In genomic region chr3:46990573-46991374, GRCh38 we compare ENCODE assay signal across 10 cellular contexts. TPM values are rescaled to one million over a fixed set of nuclear protein-coding genes. Genes with fewer than 3 reads are reported as not detected.
DNase-seq lines count a peak whose midpoint lies in the region; ATAC-seq and TF ChIP-seq lines count a peak whose summit lies in the region.
"Had no signal": no experiment of that assay in that cellular context is flagged by ENCODE, and none has a peak within 500 bp of the region (broad histone marks: within the 10 kb centered on the region; RNA-seq: fewer than 3 reads in every experiment).

No MANE protein-coding gene starts in this region.

- TF ChIP-seq POLR2A in Peyer's patch (IDR thresholded peaks at IDR 0.05): no peak

- H3K4me3 Mint-ChIP-seq in naive thymus-derived CD4-positive, alpha-beta T cell: no peak overlapping the region
- H3K4me3 Mint-ChIP-seq: GM23338 had no signal

- CTCF ChIA-PET in GM10248 (lab: Yijun Ruan, JAX): interaction anchor here (1.5 kb wide), 1 partner anchor 67 kb away, joined by 4 read pairs; no protein-coding TSS in a partner anchor
- CTCF ChIA-PET in naive thymus-derived CD4-positive, alpha-beta T cell (lab: Charles Lee): interaction anchor here (0.6 to 1.7 kb wide), 2 partner anchors 12 to 96 kb away, joined by 3 to 4 read pairs; no protein-coding TSS in a partner anchor

- H3K4me3 ChIP-seq in Peyer's patch (no peak overlapping the region), WERI-Rb-1 (ENCODE audit: low read depth, low read length) (no peak overlapping the region)
- no peak overlapping the region for H3K4me3 ChIP-seq in naive thymus-derived CD4-positive, alpha-beta T cell (ENCODE audit: low read length)
- H3K4me3 ChIP-seq: GM23338, prostate gland had no signal

- POLR2A ChIA-PET in GM10248 (lab: Yijun Ruan, JAX): no interaction called here
- POLR2A ChIA-PET in naive thymus-derived CD4-positive, alpha-beta T cell (lab: Charles Lee): no interaction called here

- peaks cover 0 to 33% (median 20%) of the 10 kb centered on the region in 4 donors for H3K4me1 ChIP-seq in Peyer's patch
- peaks cover 36 to 38% of the 10 kb centered on the region in 2 donors for H3K4me1 ChIP-seq in naive thymus-derived CD4-positive, alpha-beta T cell (ENCODE audit: control insufficient read depth in 2 of 2, insufficient read depth in 2 of 2, low read length in 2 of 2)
- H3K4me1 ChIP-seq: prostate gland had no signal

- peak overlapping the region in 1 of 4 donors; percentile 47 for H3K27ac ChIP-seq in Peyer's patch
- no peak overlapping the region for H3K27ac ChIP-seq in naive thymus-derived CD4-positive, alpha-beta T cell (ENCODE audit: low read depth, low read length)
- H3K27ac ChIP-seq in WERI-Rb-1: no peak overlapping the region
- H3K27ac ChIP-seq: prostate gland had no signal

- H3K36me3 ChIP-seq in Peyer's patch (peaks cover 0 to 44% (median 0%) of the 10 kb centered on the region in 3 donors), WERI-Rb-1 (peaks cover 24% of the 10 kb centered on the region)
- H3K36me3 ChIP-seq in naive thymus-derived CD4-positive, alpha-beta T cell (ENCODE audit: control insufficient read depth in 2 of 3, insufficient read depth in 3 of 3, low read length in 3 of 3): peaks cover 0 to 11% (median 0%) of the 10 kb centered on the region in 3 experiments
- H3K36me3 ChIP-seq: prostate gland had no signal

- DNase-seq in GM10248 (ENCODE audit: extremely low spot score): peak; percentile 57
- peak in 2 of 3 donors; percentile 45 to 61 for DNase-seq in Peyer's patch
- DNase-seq in naive thymus-derived CD4-positive, alpha-beta T cell: no peak
- no peak for DNase-seq in WERI-Rb-1
- no peak for DNase-seq in DMS 273 (lab: John Stamatoyannopoulos, UW; ENCODE audit: unreplicated experiment)
- DNase-seq in 8988T: no peak
- DNase-seq in HUDEP-2 (lab: John Stamatoyannopoulos, UW; ENCODE audit: unreplicated experiment in 76 of 76): no peak

- no peaks in the 10 kb centered on the region for H3K27me3 Mint-ChIP-seq in naive thymus-derived CD4-positive, alpha-beta T cell

- H3K27me3 ChIP-seq in Peyer's patch: no peaks in the 10 kb centered on the region
- H3K27me3 ChIP-seq in naive thymus-derived CD4-positive, alpha-beta T cell (ENCODE audit: control insufficient read depth in 2 of 2, insufficient read depth in 2 of 2, low read length in 2 of 2): no peaks in the 10 kb centered on the region
- H3K27me3 ChIP-seq in WERI-Rb-1 (ENCODE audit: insufficient read depth, low read depth, severe bottlenecking): no peaks in the 10 kb centered on the region

- peak; percentile 36 for ATAC-seq in GM19452 (IDR thresholded peaks at IDR 0.05; ENCODE audit: unreplicated experiment)
- no peak for ATAC-seq in naive thymus-derived CD4-positive, alpha-beta T cell
- ATAC-seq: GM23338 had no signal

- no peaks in the 10 kb centered on the region for H3K9me3 Mint-ChIP-seq in naive thymus-derived CD4-positive, alpha-beta T cell
- H3K9me3 Mint-ChIP-seq: GM23338 had no signal

- peak overlapping the region in 5 of 9 donors; percentile 34 to 87 (median 81) for H3K27ac Mint-ChIP-seq in naive thymus-derived CD4-positive, alpha-beta T cell
- H3K27ac Mint-ChIP-seq: GM23338 had no signal

- no peaks in the 10 kb centered on the region for H3K9me3 ChIP-seq in Peyer's patch
- H3K9me3 ChIP-seq in naive thymus-derived CD4-positive, alpha-beta T cell (ENCODE audit: control insufficient read depth in 2 of 3, low read length in 3 of 3): no peaks in the 10 kb centered on the region
- H3K9me3 ChIP-seq in WERI-Rb-1 (ENCODE audit: severe bottlenecking): no peaks in the 10 kb centered on the region
- H3K9me3 ChIP-seq: prostate gland had no signal

- peaks cover 0 to 29% (median 0%) of the 10 kb centered on the region in 5 donors for H3K36me3 Mint-ChIP-seq in naive thymus-derived CD4-positive, alpha-beta T cell

- intact Hi-C loops in naive thymus-derived CD4-positive, alpha-beta T cell (cut with micrococcal nuclease): no loop called here

- no peak for TF ChIP-seq CTCF in GM10248 (IDR thresholded peaks at IDR 0.05; ENCODE audit: control extremely low read depth, extremely low read depth, low read depth, missing control alignments)
- TF ChIP-seq CTCF in Peyer's patch (IDR thresholded peaks at IDR 0.05): no peak
- TF ChIP-seq CTCF in WERI-Rb-1 (IDR thresholded peaks at IDR 0.05; ENCODE audit: low read depth, low read length): no peak

- H3K4me1 Mint-ChIP-seq in naive thymus-derived CD4-positive, alpha-beta T cell: peaks cover 34 to 55% (median 48%) of the 10 kb centered on the region in 7 donors

RNA-seq across cellular contexts. Expression of gene NBEAL2, which starts 11.3 kb away (rescaled TPM):
- 100 to 1,000 TPM; 111 to 304 (median 229) TPM for total RNA-seq in Peyer's patch
- total RNA-seq in naive thymus-derived CD4-positive, alpha-beta T cell: 100 to 1,000 TPM in 2 of 5 experiments, 10 to 100 TPM in 3; 48.8 to 289 (median 94.0) TPM
- polyA plus RNA-seq in naive thymus-derived CD4-positive, alpha-beta T cell: 1 to 10 TPM; 1.7 to 4.9 TPM

RNA-seq across cellular contexts. Expression of gene CCDC12, which starts 14.2 kb away (rescaled TPM):
- 10 to 100 TPM; 41.7 to 90.0 (median 59.2) TPM for total RNA-seq in Peyer's patch
- total RNA-seq in naive thymus-derived CD4-positive, alpha-beta T cell: 10 to 100 TPM; 51.6 to 61.5 (median 56.9) TPM
- 100 to 1,000 TPM in 1 of 2 donors, 10 to 100 TPM in 1; 88.2 to 115 TPM for polyA plus RNA-seq in naive thymus-derived CD4-positive, alpha-beta T cell

Comparison
In these comparisons a context has a peak if more than half of its experiments do, and no peak if none do; other contexts are left out.
1. DNase-seq: peak in GM10248 (single experiment) and Peyer's patch (2 of 3); none in naive thymus-derived CD4-positive, alpha-beta T cell (0 of 9), WERI-Rb-1 (single experiment), DMS 273 (single experiment), 8988T (single experiment) and HUDEP-2 (0 of 76).